30 cellular contexts compared by ENCODE assay signal in the genomic region with DNA sequence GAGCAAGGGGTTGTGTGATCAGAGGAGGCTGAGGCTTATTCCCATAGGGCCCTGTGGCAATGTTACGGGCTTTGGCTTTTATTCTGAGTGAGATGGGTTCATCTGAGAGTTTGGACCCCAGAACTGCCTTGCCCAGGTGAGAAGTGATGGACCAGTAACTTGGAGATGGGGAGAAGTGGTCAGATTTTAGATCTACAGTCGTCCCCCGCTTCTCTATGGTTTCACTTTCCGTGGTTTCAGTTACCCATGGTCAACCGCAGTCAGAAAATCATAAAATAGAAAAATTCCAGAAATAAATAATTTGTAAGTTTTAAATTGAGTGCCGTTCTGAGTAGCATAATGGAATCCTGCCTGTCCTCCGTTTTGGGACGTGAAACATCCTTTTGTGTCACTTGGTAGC. TPM values are rescaled to one million over a fixed set of nuclear protein-coding genes. Genes with fewer than 3 reads are reported as not detected.
DNase-seq lines count a peak whose midpoint lies in the region; ATAC-seq and TF ChIP-seq lines count a peak whose summit lies in the region.
"Had no signal": no experiment of that assay in that cellular context is flagged by ENCODE, and none has a peak within 500 bp of the region (broad histone marks: within the 10 kb centered on the region; RNA-seq: fewer than 3 reads in every experiment).

No MANE protein-coding gene starts in this region.

- H3F3A ChIP-seq in neural progenitor cell (ENCODE audit: low read depth) = no peaks in the 10 kb centered on the region

- no peak overlapping the region for H3K18ac ChIP-seq in IMR-90 (ENCODE audit: low read depth, low read length)

- no peaks in the 10 kb centered on the region for H3K36me3 ChIP-seq in IMR-90 (ENCODE audit: control insufficient read depth, insufficient read depth, low read length)
- H3K36me3 ChIP-seq in neural progenitor cell = no peaks in the 10 kb centered on the region
- H3K36me3 ChIP-seq: Peyer's patch had no signal

- H3K9ac ChIP-seq in IMR-90 (ENCODE audit: low read depth, low read length) (no peak overlapping the region), neural progenitor cell (no peak overlapping the region)

- H2AK5ac ChIP-seq in IMR-90 (ENCODE audit: low read depth, low read length) = no peak overlapping the region

- no CpG with 5 or more reads among the region's 8 CpGs for WGBS in IMR-90 (ENCODE audit: extremely low coverage in 2 of 2, insufficient read length in 1 of 2), 2 experiments

- no peak for TF ChIP-seq RAD21 in IMR-90 (IDR thresholded peaks at IDR 0.05; ENCODE audit: low read length)

- H2AK9ac ChIP-seq in IMR-90 (replicated peaks; ENCODE audit: low read depth, low read length, poor library complexity) = no peak overlapping the region

- H2AFZ ChIP-seq in IMR-90 (replicated peaks; ENCODE audit: low read length, poor library complexity) = peak overlapping the region; percentile 32
- peak overlapping the region; percentile 48 for H2AFZ ChIP-seq in neural progenitor cell (replicated peaks)

- no peaks in the 10 kb centered on the region for H3K9me3 Mint-ChIP-seq in activated CD4-positive, alpha-beta memory T cell treated with anti-CD3 and anti-CD28 coated beads for 36 hours
- H3K9me3 Mint-ChIP-seq in activated CD4-positive, alpha-beta memory T cell treated with anti-CD3 and anti-CD28 coated beads, Interleukin-2, amount 10 ng/mL, durations not matched to agents 7 days and 5 days = no peaks in the 10 kb centered on the region
- H3K9me3 Mint-ChIP-seq in neural progenitor cell = no peaks in the 10 kb centered on the region
- H3K9me3 Mint-ChIP-seq: CD8-positive, alpha-beta T cell; H9 had no signal

- H3K23ac ChIP-seq in IMR-90 (ENCODE audit: low read depth, low read length) = no peak overlapping the region

- H3K36me3 Mint-ChIP-seq in activated CD4-positive, alpha-beta memory T cell treated with anti-CD3 and anti-CD28 coated beads for 36 hours = no peaks in the 10 kb centered on the region
- H3K36me3 Mint-ChIP-seq in activated CD4-positive, alpha-beta memory T cell treated with anti-CD3 and anti-CD28 coated beads, Interleukin-2, amount 10 ng/mL, durations not matched to agents 7 days and 5 days (ENCODE audit: low read depth) = no peaks in the 10 kb centered on the region
- no peaks in the 10 kb centered on the region for H3K36me3 Mint-ChIP-seq in neural progenitor cell
- H3K36me3 Mint-ChIP-seq: CD8-positive, alpha-beta T cell had no signal

- H3K9me1 ChIP-seq in IMR-90 (ENCODE audit: insufficient read depth, low read length) = no peaks in the 10 kb centered on the region

- no peak overlapping the region for H4K91ac ChIP-seq in IMR-90 (ENCODE audit: insufficient read depth, low read depth, low read length)

- H3K56ac ChIP-seq in IMR-90 (ENCODE audit: extremely low read depth, insufficient read depth, low read length) = no peak overlapping the region

- H3K27ac ChIP-seq in IMR-90 (ENCODE audit: insufficient read depth, low read length) (no peak overlapping the region), neural progenitor cell (no peak overlapping the region), substantia nigra (ENCODE audit: low read depth, low read length, poor library complexity, severe bottlenecking) (no peak overlapping the region)
- H3K27ac ChIP-seq: GM23248, HL-60, Peyer's patch had no signal

- no peak overlapping the region for H4K8ac ChIP-seq in IMR-90 (ENCODE audit: low read depth in 2 of 2, low read length in 2 of 2)

- no peak overlapping the region for H2BK5ac ChIP-seq in IMR-90 (ENCODE audit: low read depth, low read length, poor library complexity, severe bottlenecking)

- in situ Hi-C loops in IMR-90 (cut with MboI; ENCODE audit: low sequenced_read_pairs) = no loop called here

- H3K79me1 ChIP-seq in IMR-90 (ENCODE audit: low read depth in 1 of 2, low read length in 2 of 2) = no peaks in the 10 kb centered on the region

- no peak for DNase-seq in activated CD4-positive, alpha-beta memory T cell treated with anti-CD3 and anti-CD28 coated beads for 36 hours
- no peak for DNase-seq in activated CD4-positive, alpha-beta memory T cell treated with anti-CD3 and anti-CD28 coated beads, Interleukin-2, amount 10 ng/mL, durations not matched to agents 7 days and 5 days
- DNase-seq in IMR-90 (no peak), neural progenitor cell (ENCODE audit: low spot score) (no peak), NCI-H69 (lab: John Stamatoyannopoulos, UW) (no peak), substantia nigra (lab: John Stamatoyannopoulos, UW) (no peak)
- DNase-seq: 8988T; Caco-2; CD8-positive, alpha-beta T cell; DMS 273 treated with DMSO at 0.1 percent for 48 hours; DMS79; EL; GDM1; GM23248; H9; Kasumi-1; NCI-H1092 treated with DMSO at 0.1 percent for 48 hours; NCI-H1436; NCI-H187; NCI-H2081 treated with DMSO at 0.1 percent for 48 hours; NCI-H2171 treated with DMSO at 0.1 percent for 48 hours; NCI-H524; NCI-H82; OCI-M1; Peyer's patch; SHP77 treated with DMSO at 0.1 percent for 48 hours; T-helper 2 cell had no signal

- CTCF ChIA-PET in activated CD4-positive, alpha-beta memory T cell treated with anti-CD3 and anti-CD28 coated beads for 36 hours (lab: Charles Lee) = no interaction called here
- CTCF ChIA-PET in activated CD4-positive, alpha-beta memory T cell treated with anti-CD3 and anti-CD28 coated beads, Interleukin-2, amount 10 ng/mL, durations not matched to agents 7 days and 5 days (lab: Charles Lee) = no interaction called here
- CTCF ChIA-PET in IMR-90 (lab: Yijun Ruan, JAX) = no interaction called here

- no peak overlapping the region for H2BK15ac ChIP-seq in IMR-90 (ENCODE audit: low read depth, low read length)

- peaks cover 56% of the 10 kb centered on the region for H3K4me1 Mint-ChIP-seq in activated CD4-positive, alpha-beta memory T cell treated with anti-CD3 and anti-CD28 coated beads for 36 hours (ENCODE audit: low read depth)
- H3K4me1 Mint-ChIP-seq in activated CD4-positive, alpha-beta memory T cell treated with anti-CD3 and anti-CD28 coated beads, Interleukin-2, amount 10 ng/mL, durations not matched to agents 7 days and 5 days = peaks cover 38% of the 10 kb centered on the region
- H3K4me1 Mint-ChIP-seq in neural progenitor cell = peaks cover 7% of the 10 kb centered on the region

- H3K14ac ChIP-seq in IMR-90 (replicated peaks; ENCODE audit: low read depth, low read length) = no peak overlapping the region

- ATAC-seq in IMR-90 (ENCODE audit: low read depth) (no peak), GM19452 (IDR thresholded peaks at IDR 0.05; ENCODE audit: unreplicated experiment) (no peak)
- ATAC-seq: CD8-positive, alpha-beta T cell had no signal

- H2BK20ac ChIP-seq in IMR-90 (ENCODE audit: low read depth, low read length) = no peak overlapping the region

- H3K4me2 ChIP-seq in IMR-90 (ENCODE audit: low read depth, low read length) = no peak overlapping the region
- no peak overlapping the region for H3K4me2 ChIP-seq in neural progenitor cell

- no peaks in the 10 kb centered on the region for H3K79me2 ChIP-seq in neural progenitor cell (ENCODE audit: low read depth)

- H4K20me1 ChIP-seq in IMR-90 (ENCODE audit: insufficient read depth, low read length) (no peaks in the 10 kb centered on the region), neural progenitor cell (ENCODE audit: low read depth) (no peaks in the 10 kb centered on the region)

- TF ChIP-seq CTCF in IMR-90 (conservative IDR thresholded peaks at IDR 0.05; ENCODE audit: low read depth, low read length) (no peak), WI38 (IDR thresholded peaks at IDR 0.05; ENCODE audit: low read depth, low read length) (no peak), neural progenitor cell (IDR thresholded peaks at IDR 0.05) (no peak)

- H3K4me3 ChIP-seq in IMR-90 (ENCODE audit: insufficient read depth, low read depth, low read length) = no peak overlapping the region
- peak overlapping the region; percentile 38 for H3K4me3 ChIP-seq in WI38 (ENCODE audit: low read depth, low read length)
- no peak overlapping the region for H3K4me3 ChIP-seq in neural progenitor cell
- H3K4me3 ChIP-seq: Peyer's patch had no signal

- H4K5ac ChIP-seq in IMR-90 (ENCODE audit: low read depth, low read length) = no peak overlapping the region

- peaks cover 10% of the 10 kb centered on the region for H3K27me3 ChIP-seq in IMR-90 (ENCODE audit: control insufficient read depth, insufficient read depth, low read length)
- no peaks in the 10 kb centered on the region for H3K27me3 ChIP-seq in neural progenitor cell
- H3K27me3 ChIP-seq: Peyer's patch had no signal

- H3K4me1 ChIP-seq in IMR-90 (ENCODE audit: control insufficient read depth, insufficient read depth, low read length) (no peaks in the 10 kb centered on the region), neural progenitor cell (no peaks in the 10 kb centered on the region)
- H3K4me1 ChIP-seq: Caco-2, Peyer's patch had no signal

- H2BK120ac ChIP-seq in IMR-90 (ENCODE audit: low read depth, low read length) = no peak overlapping the region

- H3K27ac Mint-ChIP-seq in activated CD4-positive, alpha-beta memory T cell treated with anti-CD3 and anti-CD28 coated beads for 36 hours = peak overlapping the region; percentile 20
- H3K27ac Mint-ChIP-seq in activated CD4-positive, alpha-beta memory T cell treated with anti-CD3 and anti-CD28 coated beads, Interleukin-2, amount 10 ng/mL, durations not matched to agents 7 days and 5 days = no peak overlapping the region
- H3K27ac Mint-ChIP-seq in neural progenitor cell = no peak overlapping the region
- H3K27ac Mint-ChIP-seq: CD8-positive, alpha-beta T cell had no signal

- intact Hi-C loops in activated CD4-positive, alpha-beta memory T cell treated with anti-CD3 and anti-CD28 coated beads for 36 hours (cut with micrococcal nuclease) = no loop called here
- intact Hi-C loops in IMR-90 (cut with micrococcal nuclease) = no loop called here

- no TSS peak for BruUV-seq in IMR-90 (replicated peaks; lab: Mats Ljungman, UMichigan)

- TF ChIP-seq POLR2A in IMR-90 (IDR thresholded peaks at IDR 0.05; ENCODE audit: low read depth, low read length) = no peak

- H3K9me3 ChIP-seq in IMR-90 (ENCODE audit: control insufficient read depth, insufficient read depth, low read length) (no peaks in the 10 kb centered on the region), neural progenitor cell (ENCODE audit: low read depth) (no peaks in the 10 kb centered on the region)
- H3K9me3 ChIP-seq: Caco-2, Peyer's patch had no signal

- dilution Hi-C loops in IMR-90 (cut with HindIII; ENCODE audit: low sequenced_read_pairs, unreplicated experiment) = no loop called here

- no peak overlapping the region for H3K4ac ChIP-seq in IMR-90 (ENCODE audit: low read depth, low read length)

- POLR2A ChIA-PET in activated CD4-positive, alpha-beta memory T cell treated with anti-CD3 and anti-CD28 coated beads for 36 hours (lab: Charles Lee) = no interaction called here
- POLR2A ChIA-PET in activated CD4-positive, alpha-beta memory T cell treated with anti-CD3 and anti-CD28 coated beads, Interleukin-2, amount 10 ng/mL, durations not matched to agents 7 days and 5 days (lab: Charles Lee) = no interaction called here
- POLR2A ChIA-PET in IMR-90 (lab: Charles Lee; ENCODE audit: unreplicated experiment) = no interaction called here

- H3K4me3 Mint-ChIP-seq in activated CD4-positive, alpha-beta memory T cell treated with anti-CD3 and anti-CD28 coated beads for 36 hours = no peak overlapping the region
- no peak overlapping the region for H3K4me3 Mint-ChIP-seq in activated CD4-positive, alpha-beta memory T cell treated with anti-CD3 and anti-CD28 coated beads, Interleukin-2, amount 10 ng/mL, durations not matched to agents 7 days and 5 days
- no peak overlapping the region for H3K4me3 Mint-ChIP-seq in neural progenitor cell
- H3K4me3 Mint-ChIP-seq: CD8-positive, alpha-beta T cell; H9 had no signal

- no peaks in the 10 kb centered on the region for H3K27me3 Mint-ChIP-seq in activated CD4-positive, alpha-beta memory T cell treated with anti-CD3 and anti-CD28 coated beads for 36 hours
- no peaks in the 10 kb centered on the region for H3K27me3 Mint-ChIP-seq in activated CD4-positive, alpha-beta memory T cell treated with anti-CD3 and anti-CD28 coated beads, Interleukin-2, amount 10 ng/mL, durations not matched to agents 7 days and 5 days
- peaks cover 14% of the 10 kb centered on the region for H3K27me3 Mint-ChIP-seq in neural progenitor cell (ENCODE audit: insufficient read depth, low read depth)

RNA-seq across cellular contexts. Expression of a gene that starts 40.2 kb away (rescaled TPM):
- total RNA-seq in activated CD4-positive, alpha-beta memory T cell treated with anti-CD3 and anti-CD28 coated beads for 36 hours = 100 to 1,000 TPM; 334 to 343 TPM
- total RNA-seq in activated CD4-positive, alpha-beta memory T cell treated with anti-CD3 and anti-CD28 coated beads, Interleukin-2, amount 10 ng/mL, durations not matched to agents 7 days and 5 days = 100 to 1,000 TPM; 221 to 230 TPM
- 126 and 169 TPM in 2 replicates for total RNA-seq in IMR-90 (2012; rRNA removed)
- 59.1 and 71.0 TPM in 2 replicates for polyA plus RNA-seq in IMR-90 (2012; rRNA removed)
- polyA plus RNA-seq in IMR-90 (2012; cell fraction: cytosol; rRNA removed) = 36.4 and 45.1 TPM in 2 replicates
- 26.7 and 72.8 TPM in 2 replicates for polyA plus RNA-seq in IMR-90 (2012; cell fraction: nucleus; rRNA removed; ENCODE audit: low replicate concordance)
- total RNA-seq in neural progenitor cell (ENCODE audit: low replicate concordance) = 408 and 629 TPM in 2 replicates
